ENCODE assay signal across 18 cellular contexts in genomic region chr15:63196846-63197245, GRCh38. TPM values are rescaled to one million over a fixed set of nuclear protein-coding genes. Genes with fewer than 3 reads are reported as not detected.
DNase-seq lines count a peak whose midpoint lies in the region; ATAC-seq and TF ChIP-seq lines count a peak whose summit lies in the region.
"Had no signal": no experiment of that assay in that cellular context is flagged by ENCODE, and none has a peak within 500 bp of the region (broad histone marks: within the 10 kb centered on the region; RNA-seq: fewer than 3 reads in every experiment).

No MANE protein-coding gene starts in this region.

- no peak overlapping the region for H3K9ac ChIP-seq in SK-N-MC (ENCODE audit: insufficient read length)

- H3K79me2 ChIP-seq in GM23338 (replicated peaks; ENCODE audit: insufficient read depth), result peaks cover 96% of the 10 kb centered on the region

- no peak for ATAC-seq in GM23338
- no peak for ATAC-seq in naive thymus-derived CD8-positive, alpha-beta T cell
- ATAC-seq: gastrocnemius medialis; PC-3; stimulated activated effector memory CD8-positive, alpha-beta T cell treated with anti-CD3 and anti-CD28 coated beads, Interleukin-12 subunit alpha, Interleukin-12 subunit beta, amount 100 ng/mL, for 72 hours had no signal

- no peak overlapping the region for H3K4me2 ChIP-seq in GM23338

- no peak overlapping the region for H2AFZ ChIP-seq in GM23338

- DNase-seq in NCI-H146 (lab: John Stamatoyannopoulos, UW) (peak; percentile 5), NCI-H146 treated with DMSO at 0.1 percent for 48 hours (lab: John Stamatoyannopoulos, UW; ENCODE audit: unreplicated experiment) (no peak), GM23338 (ENCODE audit: low spot score) (no peak), SK-N-MC (ENCODE audit: low read depth, low spot score) (no peak), adrenal gland (no peak), COLO829 (ENCODE audit: low spot score) (no peak), T-helper 1 cell (no peak)
- no peak for DNase-seq in naive thymus-derived CD8-positive, alpha-beta T cell
- DNase-seq: 8988T, brain microvascular endothelial cell, C1 segment of cervical spinal cord, gastrocnemius medialis, KBM-7, NCI-H1092, PC-3, trophoblast cell had no signal

- H3F3A ChIP-seq in GM23338 (replicated peaks; ENCODE audit: low read depth), result no peaks in the 10 kb centered on the region

- H4K20me1 ChIP-seq in GM23338 (replicated peaks; ENCODE audit: insufficient read depth), result no peaks in the 10 kb centered on the region

- no peaks in the 10 kb centered on the region for H3K9me2 ChIP-seq in GM23338 (ENCODE audit: insufficient read depth)

- no peak for TF ChIP-seq POLR2A in adrenal gland (IDR thresholded peaks at IDR 0.05)

- WGBS in adrenal gland, 4 donors, result 61 to 83% (median 77%) methylated on average over 1 of the region's 1 CpG

- peaks cover 69% of the 10 kb centered on the region for H3K4me1 Mint-ChIP-seq in GM23338
- H3K4me1 Mint-ChIP-seq in naive thymus-derived CD8-positive, alpha-beta T cell, result peaks cover 46 to 97% (median 90%) of the 10 kb centered on the region in 4 donors

- intact Hi-C loops in adrenal gland (cut with DNase I), result no loop called here

- POLR2A ChIA-PET in naive thymus-derived CD8-positive, alpha-beta T cell (lab: Charles Lee), result interaction anchor here (0.7 to 7.3 kb wide), 5 partner anchors 9 to 81 kb away, joined by 3 to 50 read pairs (median 5); partner anchors contain the start of gene APH1B

- H3K4me1 ChIP-seq in GM23338 (ENCODE audit: insufficient read depth) (peaks cover 63% of the 10 kb centered on the region), adrenal gland (replicated peaks in 1 of 2) (peaks cover 6 to 74% of the 10 kb centered on the region in 2 donors)

- H3K27ac Mint-ChIP-seq in GM23338, result no peak overlapping the region
- H3K27ac Mint-ChIP-seq in naive thymus-derived CD8-positive, alpha-beta T cell, result peak overlapping the region in 9 of 10 donors; percentile 57 to 98 (median 92)
- H3K27ac Mint-ChIP-seq: progenitor cell of endocrine pancreas had no signal

- H3K36me3 ChIP-seq in GM23338 (ENCODE audit: insufficient read depth) (no peaks in the 10 kb centered on the region), SK-N-MC (ENCODE audit: insufficient read depth, low read length) (no peaks in the 10 kb centered on the region), adrenal gland (replicated peaks in 1 of 2) (no peaks in the 10 kb centered on the region)
- H3K36me3 ChIP-seq: brain microvascular endothelial cell, gastrocnemius medialis had no signal

- no peak overlapping the region; the same call in 2 of the 3 replicates for H3K4me3 Mint-ChIP-seq in GM23338
- peak overlapping the region in 7 of 10 donors; percentile 4 to 84 (median 16) for H3K4me3 Mint-ChIP-seq in naive thymus-derived CD8-positive, alpha-beta T cell

- H3K9me3 Mint-ChIP-seq in GM23338, result no peaks in the 10 kb centered on the region
- no peaks in the 10 kb centered on the region for H3K9me3 Mint-ChIP-seq in naive thymus-derived CD8-positive, alpha-beta T cell
- H3K9me3 Mint-ChIP-seq: stimulated activated effector memory CD8-positive, alpha-beta T cell treated with anti-CD3 and anti-CD28 coated beads, Interleukin-12 subunit alpha, Interleukin-12 subunit beta, amount 100 ng/mL, for 72 hours had no signal

- H3K27me3 Mint-ChIP-seq in GM23338 (ENCODE audit: insufficient read depth, low read depth, poor library complexity), result peaks cover 3% of the 10 kb centered on the region
- no peaks in the 10 kb centered on the region for H3K27me3 Mint-ChIP-seq in naive thymus-derived CD8-positive, alpha-beta T cell
- H3K27me3 Mint-ChIP-seq: progenitor cell of endocrine pancreas had no signal

- no peak for TF ChIP-seq CTCF in GM23338 (conservative IDR thresholded peaks at IDR 0.05; ENCODE audit: low read depth in 2 of 2)
- TF ChIP-seq CTCF in adrenal gland (IDR thresholded peaks at IDR 0.05), result no peak

- H3K27me3 ChIP-seq in GM23338 (ENCODE audit: insufficient read depth) (no peaks in the 10 kb centered on the region), adrenal gland (no peaks in the 10 kb centered on the region)
- H3K27me3 ChIP-seq: brain microvascular endothelial cell, gastrocnemius medialis had no signal

- H3K27ac ChIP-seq in GM23338 (ENCODE audit: low read depth) (peak overlapping the region; percentile 42), SK-N-MC (peak overlapping the region; percentile 43), adrenal gland (no peak overlapping the region)
- H3K27ac ChIP-seq: brain microvascular endothelial cell, gastrocnemius medialis had no signal

- H3K4me3 ChIP-seq in GM23338 (no peak overlapping the region), SK-N-MC (no peak overlapping the region), adrenal gland (no peak overlapping the region)
- H3K4me3 ChIP-seq: gastrocnemius medialis had no signal

- H3K9me3 ChIP-seq in SK-N-MC (ENCODE audit: low read depth, low read length) (no peaks in the 10 kb centered on the region), adrenal gland (replicated peaks in 1 of 3) (no peaks in the 10 kb centered on the region)
- H3K9me3 ChIP-seq: gastrocnemius medialis had no signal

- H3K36me3 Mint-ChIP-seq in GM23338 (ENCODE audit: low read depth), result no peaks in the 10 kb centered on the region
- H3K36me3 Mint-ChIP-seq in naive thymus-derived CD8-positive, alpha-beta T cell, result peaks cover 0 to 17% (median 10%) of the 10 kb centered on the region in 3 donors

TF ChIP-seq in GM23338, 12 proteins besides CTCF, POLR2A, EP300 and RAD21 (continues in another document):
- no peak for TF ChIP-seq JUNB (IDR thresholded peaks at IDR 0.05; ENCODE audit: unreplicated experiment)
- TF ChIP-seq EZH2 (IDR thresholded peaks at IDR 0.05; ENCODE audit: low read depth, unreplicated experiment), result no peak
- no peak for TF ChIP-seq ZNF331 (CRISPR knock-in tag; IDR thresholded peaks at IDR 0.05; ENCODE audit: low read depth)
- TF ChIP-seq, protein P1, sequence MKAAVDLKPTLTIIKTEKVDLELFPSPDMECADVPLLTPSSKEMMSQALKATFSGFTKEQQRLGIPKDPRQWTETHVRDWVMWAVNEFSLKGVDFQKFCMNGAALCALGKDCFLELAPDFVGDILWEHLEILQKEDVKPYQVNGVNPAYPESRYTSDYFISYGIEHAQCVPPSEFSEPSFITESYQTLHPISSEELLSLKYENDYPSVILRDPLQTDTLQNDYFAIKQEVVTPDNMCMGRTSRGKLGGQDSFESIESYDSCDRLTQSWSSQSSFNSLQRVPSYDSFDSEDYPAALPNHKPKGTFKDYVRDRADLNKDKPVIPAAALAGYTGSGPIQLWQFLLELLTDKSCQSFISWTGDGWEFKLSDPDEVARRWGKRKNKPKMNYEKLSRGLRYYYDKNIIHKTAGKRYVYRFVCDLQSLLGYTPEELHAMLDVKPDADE (IDR thresholded peaks at IDR 0.05), result no peak
- TF ChIP-seq STAT1 (IDR thresholded peaks at IDR 0.05; ENCODE audit: unreplicated experiment), result no peak
- no peak for TF ChIP-seq NANOG (IDR thresholded peaks at IDR 0.05; ENCODE audit: borderline replicate concordance)
- no peak for TF ChIP-seq ZNF114 (CRISPR knock-in tag; IDR thresholded peaks at IDR 0.05)
- no peak for TF ChIP-seq EZH2phosphoT487 (IDR thresholded peaks at IDR 0.05; ENCODE audit: unreplicated experiment)
- TF ChIP-seq, protein P2, sequence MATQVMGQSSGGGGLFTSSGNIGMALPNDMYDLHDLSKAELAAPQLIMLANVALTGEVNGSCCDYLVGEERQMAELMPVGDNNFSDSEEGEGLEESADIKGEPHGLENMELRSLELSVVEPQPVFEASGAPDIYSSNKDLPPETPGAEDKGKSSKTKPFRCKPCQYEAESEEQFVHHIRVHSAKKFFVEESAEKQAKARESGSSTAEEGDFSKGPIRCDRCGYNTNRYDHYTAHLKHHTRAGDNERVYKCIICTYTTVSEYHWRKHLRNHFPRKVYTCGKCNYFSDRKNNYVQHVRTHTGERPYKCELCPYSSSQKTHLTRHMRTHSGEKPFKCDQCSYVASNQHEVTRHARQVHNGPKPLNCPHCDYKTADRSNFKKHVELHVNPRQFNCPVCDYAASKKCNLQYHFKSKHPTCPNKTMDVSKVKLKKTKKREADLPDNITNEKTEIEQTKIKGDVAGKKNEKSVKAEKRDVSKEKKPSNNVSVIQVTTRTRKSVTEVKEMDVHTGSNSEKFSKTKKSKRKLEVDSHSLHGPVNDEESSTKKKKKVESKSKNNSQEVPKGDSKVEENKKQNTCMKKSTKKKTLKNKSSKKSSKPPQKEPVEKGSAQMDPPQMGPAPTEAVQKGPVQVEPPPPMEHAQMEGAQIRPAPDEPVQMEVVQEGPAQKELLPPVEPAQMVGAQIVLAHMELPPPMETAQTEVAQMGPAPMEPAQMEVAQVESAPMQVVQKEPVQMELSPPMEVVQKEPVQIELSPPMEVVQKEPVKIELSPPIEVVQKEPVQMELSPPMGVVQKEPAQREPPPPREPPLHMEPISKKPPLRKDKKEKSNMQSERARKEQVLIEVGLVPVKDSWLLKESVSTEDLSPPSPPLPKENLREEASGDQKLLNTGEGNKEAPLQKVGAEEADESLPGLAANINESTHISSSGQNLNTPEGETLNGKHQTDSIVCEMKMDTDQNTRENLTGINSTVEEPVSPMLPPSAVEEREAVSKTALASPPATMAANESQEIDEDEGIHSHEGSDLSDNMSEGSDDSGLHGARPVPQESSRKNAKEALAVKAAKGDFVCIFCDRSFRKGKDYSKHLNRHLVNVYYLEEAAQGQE (IDR thresholded peaks at IDR 0.05; ENCODE audit: unreplicated experiment), result no peak
- no peak for TF ChIP-seq POLR2AphosphoS5 (IDR thresholded peaks at IDR 0.05; ENCODE audit: low read depth)

RNA-seq across cellular contexts. Expression of gene RAB8B, which starts 7.4 kb away (rescaled TPM):
- total RNA-seq in GM23338 (2014; rRNA removed; shearing (Covaris generic)), result 38.1 and 41.7 TPM in 2 replicates
- polyA plus RNA-seq in GM23338 (2016; fragmentation: Nextera tagmentation; extraction: Ambion mirVana) (23.2 and 23.5 TPM in 2 replicates), adrenal gland (10 to 100 TPM in 1 of 3 donors, 1 to 10 TPM in 2; 5.2 to 41.1 (median 8.4) TPM)
- total RNA-seq in naive thymus-derived CD8-positive, alpha-beta T cell, result 10 to 100 TPM; 78.4 to 79.6 TPM
- polyA plus RNA-seq in naive thymus-derived CD8-positive, alpha-beta T cell, result 10 to 100 TPM; 35.1 to 40.7 (median 35.3) TPM
- total RNA-seq in adrenal gland, result 10 to 100 TPM; 29.9 to 54.4 (median 36.3) TPM

RNA-seq across cellular contexts. Expression of gene RPS27L, which starts 39.6 kb away (rescaled TPM):
- 48.2 and 85.9 TPM in 2 replicates for total RNA-seq in GM23338 (2014; rRNA removed; shearing (Covaris generic))
- polyA plus RNA-seq in GM23338 (2016; fragmentation: Nextera tagmentation; extraction: Ambion mirVana), result 1,011 and 1,086 TPM in 2 replicates
- total RNA-seq in naive thymus-derived CD8-positive, alpha-beta T cell, result 100 to 1,000 TPM; 139 to 142 TPM
- 100 to 1,000 TPM; 143 to 221 (median 206) TPM for polyA plus RNA-seq in naive thymus-derived CD8-positive, alpha-beta T cell
- total RNA-seq in adrenal gland, result 100 to 1,000 TPM in 6 of 8 donors, 10 to 100 TPM in 2; 45.1 to 259 (median 206) TPM
- polyA plus RNA-seq in adrenal gland, result 100 to 1,000 TPM; 172 to 193 (median 193) TPM

Comparison
In these comparisons a context has a peak if more than half of its experiments do, and no peak if none do; other contexts are left out.
1. H3K27ac ChIP-seq: peak in GM23338 (single experiment) and SK-N-MC (single experiment); none in adrenal gland (0 of 5).